8 cellular contexts compared by ENCODE assay signal in genomic region chr16:70800306-70800705, GRCh38. TPM values are rescaled to one million over a fixed set of nuclear protein-coding genes. Genes with fewer than 3 reads are reported as not detected.
DNase-seq lines count a peak whose midpoint lies in the region; ATAC-seq and TF ChIP-seq lines count a peak whose summit lies in the region.

No MANE protein-coding gene starts in this region.

- POLR2A ChIA-PET in A673 (lab: Charles Lee; ENCODE audit: low non-redundant PET), result no interaction called here

- H3K27me3 ChIP-seq in A673 (replicated peaks; ENCODE audit: insufficient read depth, low read depth, low read length, poor library complexity), result peaks cover 7% of the 10 kb centered on the region
- H3K27me3 ChIP-seq in thoracic aorta (replicated peaks; ENCODE audit: insufficient read depth), result no peaks in the 10 kb centered on the region

- ATAC-seq in activated naive CD4-positive, alpha-beta T cell treated with anti-CD3 and anti-CD28 coated beads, Interleukin-2, amount 50 U/mL, for 72 hours, result peak in 1 of 2 donors; percentile 15
- ATAC-seq in left colon, result peak; percentile 21
- ATAC-seq in thoracic aorta (ENCODE audit: insufficient number of reproducible peaks, low FRiP score, low read depth), result no peak

- no TSS peak for BruUV-seq in A673 (replicated peaks; lab: Mats Ljungman, UMichigan)

- no peak for TF ChIP-seq CTCF in A673 (conservative IDR thresholded peaks at IDR 0.05; ENCODE audit: low read depth, low read length)
- TF ChIP-seq CTCF in HFF-Myc (IDR thresholded peaks at IDR 0.05; ENCODE audit: low read depth, low read length, missing control alignments), result no peak
- TF ChIP-seq CTCF in thoracic aorta (IDR thresholded peaks at IDR 0.05), result no peak
- TF ChIP-seq CTCF in GM20000 (IDR thresholded peaks at IDR 0.05; ENCODE audit: extremely low read depth, missing control alignments), result no peak

- H3K4me3 ChIP-seq in A673 (ENCODE audit: low read depth, low read length, poor library complexity, severe bottlenecking), result peak overlapping the region; percentile 81
- H3K4me3 ChIP-seq in HFF-Myc (replicated peaks; ENCODE audit: low read depth, low read length), result peak overlapping the region; percentile 86
- H3K4me3 ChIP-seq in thoracic aorta, result peak overlapping the region; percentile 87

- peak overlapping the region; percentile 90 to 98 for H3K27ac Mint-ChIP-seq in activated naive CD4-positive, alpha-beta T cell treated with anti-CD3 and anti-CD28 coated beads, Interleukin-2, amount 50 U/mL, for 72 hours

- CTCF ChIA-PET in A673 (lab: Charles Lee), result no interaction called here

- peaks cover 0 to 7% of the 10 kb centered on the region in 2 donors for H3K36me3 Mint-ChIP-seq in activated naive CD4-positive, alpha-beta T cell treated with anti-CD3 and anti-CD28 coated beads, Interleukin-2, amount 50 U/mL, for 72 hours

- intact Hi-C loops in A673 (cut with micrococcal nuclease; ENCODE audit: unreplicated experiment) (no loop called here), left colon (cut with DNase I, micrococcal nuclease) (no loop called here)

- H3K4me1 ChIP-seq in A673 (ENCODE audit: insufficient read depth, low read length, poor library complexity, severe bottlenecking) (peaks cover 8% of the 10 kb centered on the region), thoracic aorta (ENCODE audit: control insufficient read depth in 1 of 2, low read depth in 2 of 2) (peaks cover 3 to 16% of the 10 kb centered on the region in 2 donors)

- peak overlapping the region; percentile 67 for H3K27ac ChIP-seq in A673 (ENCODE audit: low read depth, low read length, poor library complexity, severe bottlenecking)
- peak overlapping the region in 1 of 2 donors; percentile 29 for H3K27ac ChIP-seq in thoracic aorta

- H3K9me3 Mint-ChIP-seq in activated naive CD4-positive, alpha-beta T cell treated with anti-CD3 and anti-CD28 coated beads, Interleukin-2, amount 50 U/mL, for 72 hours, result no peaks in the 10 kb centered on the region

- DNase-seq in A673 (ENCODE audit: low spot score) (no peak), HFF-Myc (ENCODE audit: extremely low read depth, low read depth) (no peak), left colon (no peak), thoracic aorta (ENCODE audit: low spot score) (no peak), GM20000 (ENCODE audit: low spot score) (no peak), D341Med (ENCODE audit: low spot score) (no peak), NCI-H2171 (lab: John Stamatoyannopoulos, UW) (no peak)
- DNase-seq in activated naive CD4-positive, alpha-beta T cell treated with anti-CD3 and anti-CD28 coated beads, Interleukin-2, amount 50 U/mL, for 72 hours (ENCODE audit: low spot score in 2 of 2), result no peak

- H3K36me3 ChIP-seq in A673 (ENCODE audit: insufficient read depth, low read length, poor library complexity, severe bottlenecking) (no peaks in the 10 kb centered on the region), thoracic aorta (no peaks in the 10 kb centered on the region)

- H3K9me3 ChIP-seq in A673 (ENCODE audit: low read depth, low read length, poor library complexity, severe bottlenecking) (no peaks in the 10 kb centered on the region), thoracic aorta (no peaks in the 10 kb centered on the region)

RNA-seq across cellular contexts. Expression of gene VAC14, which starts 0.7 kb away (rescaled TPM):
- total RNA-seq in A673 (2021) (46.6 and 47.2 TPM in 2 replicates), left colon (10 to 100 TPM; 26.9 to 32.1 TPM), thoracic aorta (10 to 100 TPM; 34.9 to 37.0 TPM)
- total RNA-seq in activated naive CD4-positive, alpha-beta T cell treated with anti-CD3 and anti-CD28 coated beads, Interleukin-2, amount 50 U/mL, for 72 hours, result 10 to 100 TPM; 22.5 to 28.8 TPM
